In genomic region chr1:116390195-116390594, GRCh38 we compare ENCODE assay signal across 1 cellular context.
TF ChIP-seq lines count a peak whose summit lies in the region.

No MANE protein-coding gene starts in this region.

TF ChIP-seq in GM23338, 12 proteins besides CTCF, POLR2A, EP300 and RAD21 (continued from another document):
- TF ChIP-seq ZNF462 (CRISPR knock-in tag; IDR thresholded peaks at IDR 0.05): no peak
- no peak for TF ChIP-seq REST (IDR thresholded peaks at IDR 0.05; ENCODE audit: unreplicated experiment)
- TF ChIP-seq NANOG (IDR thresholded peaks at IDR 0.05; ENCODE audit: borderline replicate concordance): no peak
- TF ChIP-seq EZH2 (IDR thresholded peaks at IDR 0.05; ENCODE audit: low read depth, unreplicated experiment): no peak
- no peak for TF ChIP-seq EZH2phosphoT487 (IDR thresholded peaks at IDR 0.05; ENCODE audit: unreplicated experiment)
- TF ChIP-seq POLR2AphosphoS5 (IDR thresholded peaks at IDR 0.05; ENCODE audit: low read depth): no peak
- no peak for TF ChIP-seq STAT1 (IDR thresholded peaks at IDR 0.05; ENCODE audit: unreplicated experiment)
- no peak for TF ChIP-seq CREB1 (CRISPR knock-in tag; IDR thresholded peaks at IDR 0.05; ENCODE audit: low read depth)
- TF ChIP-seq ZNF114 (CRISPR knock-in tag; IDR thresholded peaks at IDR 0.05): no peak
- TF ChIP-seq ZNF331 (CRISPR knock-in tag; IDR thresholded peaks at IDR 0.05; ENCODE audit: low read depth): no peak
- no peak for TF ChIP-seq ETS1 (IDR thresholded peaks at IDR 0.05)
